In genomic region chr11:47152126-47152952, GRCh38 we compare ENCODE assay signal across 10 cellular contexts. TPM values are rescaled to one million over a fixed set of nuclear protein-coding genes. Genes with fewer than 3 reads are reported as not detected.
DNase-seq lines count a peak whose midpoint lies in the region; ATAC-seq and TF ChIP-seq lines count a peak whose summit lies in the region.
"Had no signal": no experiment of that assay in that cellular context is flagged by ENCODE, and none has a peak within 500 bp of the region (broad histone marks: within the 10 kb centered on the region; RNA-seq: fewer than 3 reads in every experiment).

No MANE protein-coding gene starts in this region.

- no peaks in the 10 kb centered on the region for H3K9me3 ChIP-seq in OCI-LY7 (ENCODE audit: low read length)
- H3K9me3 ChIP-seq: ascending aorta, ovary had no signal

- CTCF ChIA-PET in activated CD4-positive, alpha-beta T cell treated with anti-CD3 and anti-CD28 coated beads, Interleukin-2, amount 10 ng/mL, durations not matched to agents 7 days and 5 days (lab: Charles Lee): interaction anchor here (0.7 to 2.5 kb wide), 16 partner anchors 11 to 274 kb away, joined by 3 to 15 read pairs (median 4); partner anchors contain the start of gene ACP2
- CTCF ChIA-PET in OCI-LY7 (lab: Charles Lee; ENCODE audit: unreplicated experiment): interaction anchor here (0.6 to 2.2 kb wide), 8 partner anchors 18 to 452 kb away, joined by 3 to 10 read pairs (median 4); partner anchors contain the start of genes ARHGAP1 and ZNF408

- peak overlapping the region; percentile 34 for H3K27ac Mint-ChIP-seq in activated CD4-positive, alpha-beta T cell treated with anti-CD3 and anti-CD28 coated beads, Interleukin-2, amount 10 ng/mL, durations not matched to agents 7 days and 5 days
- H3K27ac Mint-ChIP-seq in endothelial cell (ENCODE audit: unreplicated experiment): peak overlapping the region; percentile 67

- H3K4me3 ChIP-seq in OCI-LY7 (ENCODE audit: low read depth, low read length, poor library complexity, severe bottlenecking): peak overlapping the region; percentile 53
- H3K4me3 ChIP-seq: ascending aorta, ovary had no signal

- no peaks in the 10 kb centered on the region for H3K36me3 Mint-ChIP-seq in activated CD4-positive, alpha-beta T cell treated with anti-CD3 and anti-CD28 coated beads, Interleukin-2, amount 10 ng/mL, durations not matched to agents 7 days and 5 days (ENCODE audit: low read depth)
- H3K36me3 Mint-ChIP-seq in endothelial cell (ENCODE audit: low read depth, unreplicated experiment): peaks cover 6% of the 10 kb centered on the region

- H3K36me3 ChIP-seq in OCI-LY7 (ENCODE audit: insufficient read depth, low read length): peaks cover 12% of the 10 kb centered on the region; the same call in 1 of the 2 replicates
- H3K36me3 ChIP-seq: ovary had no signal

- BruUV-seq in OCI-LY7 (replicated peaks; lab: Mats Ljungman, UMichigan): TSS peak; percentile 36

- no peaks in the 10 kb centered on the region for H3K9me2 ChIP-seq in OCI-LY7 (ENCODE audit: insufficient read depth, low read length)

- H3K79me2 ChIP-seq in OCI-LY7 (ENCODE audit: insufficient read depth, low read depth, low read length): no peaks in the 10 kb centered on the region

- ATAC-seq in sciatic nerve (peak; percentile 60), HG03108 (IDR thresholded peaks at IDR 0.05; ENCODE audit: unreplicated experiment) (no peak)

- H3K9me3 Mint-ChIP-seq in activated CD4-positive, alpha-beta T cell treated with anti-CD3 and anti-CD28 coated beads, Interleukin-2, amount 10 ng/mL, durations not matched to agents 7 days and 5 days: no peaks in the 10 kb centered on the region
- H3K9me3 Mint-ChIP-seq in endothelial cell (ENCODE audit: unreplicated experiment): no peaks in the 10 kb centered on the region

- no peaks in the 10 kb centered on the region for H3K27me3 Mint-ChIP-seq in activated CD4-positive, alpha-beta T cell treated with anti-CD3 and anti-CD28 coated beads, Interleukin-2, amount 10 ng/mL, durations not matched to agents 7 days and 5 days
- H3K27me3 Mint-ChIP-seq in endothelial cell (ENCODE audit: unreplicated experiment): peaks cover 1% of the 10 kb centered on the region

- POLR2A ChIA-PET in activated CD4-positive, alpha-beta T cell treated with anti-CD3 and anti-CD28 coated beads, Interleukin-2, amount 10 ng/mL, durations not matched to agents 7 days and 5 days (lab: Charles Lee): no interaction called here
- POLR2A ChIA-PET in OCI-LY7 (lab: Charles Lee): interaction anchor here (0.6 to 5.1 kb wide), 13 partner anchors 21 to 690 kb away, joined by 3 to 48 read pairs (median 5); partner anchors contain the start of gene LRP4

- peaks cover 25% of the 10 kb centered on the region for H3K4me1 Mint-ChIP-seq in activated CD4-positive, alpha-beta T cell treated with anti-CD3 and anti-CD28 coated beads, Interleukin-2, amount 10 ng/mL, durations not matched to agents 7 days and 5 days
- H3K4me1 Mint-ChIP-seq in endothelial cell (ENCODE audit: unreplicated experiment): peaks cover 30% of the 10 kb centered on the region

- no peak for DNase-seq in activated CD4-positive, alpha-beta T cell treated with anti-CD3 and anti-CD28 coated beads, Interleukin-2, amount 10 ng/mL, durations not matched to agents 7 days and 5 days
- DNase-seq in activated CD4-positive, alpha-beta T cell treated with anti-CD3 and anti-CD28 coated beads for 4 hours: no peak
- DNase-seq in OCI-LY7 (ENCODE audit: low spot score): peak; percentile 81
- no peak for DNase-seq in endothelial cell (ENCODE audit: low spot score)
- no peak for DNase-seq in sciatic nerve (ENCODE audit: low spot score)
- DNase-seq in activated effector memory CD4-positive, alpha-beta T cell treated with anti-CD3 and anti-CD28 coated beads, Interleukin-2, amount 50 U/mL, for 16 hours: no peak
- no peak for DNase-seq in NCI-H526 (lab: John Stamatoyannopoulos, UW)

- intact Hi-C loops in OCI-LY7 (cut with micrococcal nuclease; ENCODE audit: unreplicated experiment): loop anchor here (1.0 to 5.0 kb wide), 3 partner anchors 41 to 150 kb away; no protein-coding TSS in a partner anchor
- intact Hi-C loops in sciatic nerve (cut with DNase I): loop anchor here (5.0 kb wide), 1 partner anchor 265 kb away; no protein-coding TSS in a partner anchor

- H4K20me1 ChIP-seq in OCI-LY7 (ENCODE audit: insufficient read depth, low read length): no peaks in the 10 kb centered on the region

- TF ChIP-seq CTCF in OCI-LY7 (conservative IDR thresholded peaks at IDR 0.05; ENCODE audit: low read length): no peak; the same call in 1 of the 2 replicates
- TF ChIP-seq CTCF in endothelial cell (IDR thresholded peaks at IDR 0.05; ENCODE audit: unreplicated experiment): no peak

- H3K4me1 ChIP-seq in OCI-LY7 (ENCODE audit: insufficient read depth, low read length, poor library complexity, severe bottlenecking): peaks cover 92% of the 10 kb centered on the region
- H3K4me1 ChIP-seq: ascending aorta had no signal

- H3K27ac ChIP-seq in OCI-LY7 (ENCODE audit: low read depth, low read length, poor library complexity, severe bottlenecking): peak overlapping the region; percentile 95
- H3K27ac ChIP-seq: ascending aorta had no signal

- peak overlapping the region; percentile 74 for H3K4me2 ChIP-seq in OCI-LY7 (ENCODE audit: low read length)

- no peak overlapping the region for H3K4me3 Mint-ChIP-seq in activated CD4-positive, alpha-beta T cell treated with anti-CD3 and anti-CD28 coated beads, Interleukin-2, amount 10 ng/mL, durations not matched to agents 7 days and 5 days
- no peak overlapping the region for H3K4me3 Mint-ChIP-seq in endothelial cell (ENCODE audit: unreplicated experiment)

- H2AFZ ChIP-seq in OCI-LY7 (ENCODE audit: low read length): peak overlapping the region; percentile 6; the same call in 1 of the 2 replicates

RNA-seq across cellular contexts. Expression of gene ARFGAP2, which starts 24.3 kb away (rescaled TPM):
- total RNA-seq in activated CD4-positive, alpha-beta T cell treated with anti-CD3 and anti-CD28 coated beads, Interleukin-2, amount 10 ng/mL, durations not matched to agents 7 days and 5 days: 100 to 1,000 TPM in 1 of 2 experiments, 10 to 100 TPM in 1; 88.1 to 103 TPM
- total RNA-seq in OCI-LY7 (2014; rRNA removed; shearing (Covaris generic)): 116 and 136 TPM in 2 replicates
- total RNA-seq in OCI-LY7 (2022) (126 and 135 TPM in 2 replicates), endothelial cell (ENCODE audit: unreplicated experiment) (78.7 TPM), sciatic nerve (94.2 TPM)

RNA-seq across cellular contexts. Expression of gene PACSIN3, which starts 33.9 kb away (rescaled TPM):
- 1 to 10 TPM; 1.8 to 2.2 TPM for total RNA-seq in activated CD4-positive, alpha-beta T cell treated with anti-CD3 and anti-CD28 coated beads, Interleukin-2, amount 10 ng/mL, durations not matched to agents 7 days and 5 days
- total RNA-seq in OCI-LY7 (2014; rRNA removed; shearing (Covaris generic)): not detected in 2 replicates
- total RNA-seq in OCI-LY7 (2022) (not detected in 2 replicates), endothelial cell (ENCODE audit: unreplicated experiment) (10.7 TPM), sciatic nerve (66.0 TPM)
